ENCODE assay signal across 8 cellular contexts in the genomic region with DNA sequence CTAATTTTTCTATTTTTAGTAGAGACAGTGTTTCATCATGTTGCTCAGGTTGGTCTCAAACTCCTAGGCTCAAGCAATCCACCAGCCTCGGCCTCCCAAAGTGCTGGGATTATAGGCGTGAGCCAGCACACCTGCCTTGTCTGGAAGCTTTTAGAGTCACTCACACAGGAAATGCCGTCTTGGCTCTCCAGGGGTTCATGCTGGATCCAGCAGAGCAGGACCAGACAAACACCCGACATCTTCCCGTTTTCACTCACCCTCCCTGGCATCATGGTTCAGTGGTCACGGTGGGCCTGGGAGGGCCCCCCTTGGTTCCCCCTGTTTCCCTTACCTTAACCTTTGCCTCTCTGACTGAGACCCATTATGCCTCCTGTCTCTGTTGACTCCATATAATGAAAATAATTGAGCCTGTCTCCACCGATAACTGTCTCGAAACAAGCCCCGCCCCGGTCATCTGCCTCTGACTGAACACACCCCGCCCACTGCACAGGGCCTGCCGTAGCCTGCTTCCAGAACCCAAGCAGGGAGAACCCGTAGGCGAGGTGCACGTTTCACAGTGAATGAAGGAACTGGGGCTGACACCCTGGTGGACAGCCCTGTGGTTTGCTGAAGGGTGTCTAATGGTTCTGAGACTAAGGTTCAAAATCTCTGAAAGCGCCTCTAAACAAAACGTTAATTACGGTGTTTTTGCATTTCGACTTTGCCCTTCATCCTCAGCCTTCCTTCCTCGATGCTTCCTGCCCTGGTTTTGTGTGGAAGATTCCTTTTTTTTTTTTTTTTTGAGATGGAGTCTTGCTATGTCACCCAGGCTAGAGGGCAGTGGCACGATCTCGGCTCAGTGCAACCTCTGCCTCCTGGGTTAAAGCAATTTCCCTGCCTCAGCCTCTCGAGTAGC. TPM values are rescaled to one million over a fixed set of nuclear protein-coding genes. Genes with fewer than 3 reads are reported as not detected.
DNase-seq lines count a peak whose midpoint lies in the region; ATAC-seq, FAIRE-seq and TF ChIP-seq lines count a peak whose summit lies in the region.

No MANE protein-coding gene starts in this region.

- no peaks in the 10 kb centered on the region for H3K9me3 ChIP-seq in Karpas-422 (ENCODE audit: low read length)
- H3K9me3 ChIP-seq in endothelial cell of umbilical vein (replicated peaks; ENCODE audit: control insufficient read depth, insufficient read depth, low read length) = no peaks in the 10 kb centered on the region
- H3K9me3 ChIP-seq in skeletal muscle satellite cell (replicated peaks; ENCODE audit: low read length) = no peaks in the 10 kb centered on the region
- no peaks in the 10 kb centered on the region for H3K9me3 ChIP-seq in small intestine (ENCODE audit: control insufficient read depth, low read depth)

- H4K20me1 ChIP-seq in Karpas-422 (ENCODE audit: insufficient read depth, low read depth, low read length) (no peaks in the 10 kb centered on the region), endothelial cell of umbilical vein (replicated peaks; ENCODE audit: control insufficient read depth, extremely low read depth, insufficient read depth, low read length) (no peaks in the 10 kb centered on the region)

- H3K79me2 ChIP-seq in Karpas-422 (ENCODE audit: low read length) = no peaks in the 10 kb centered on the region
- H3K79me2 ChIP-seq in endothelial cell of umbilical vein (ENCODE audit: control insufficient read depth, insufficient read depth, low read length) = no peaks in the 10 kb centered on the region

- dilution Hi-C loops in endothelial cell of umbilical vein (cut with MboI; ENCODE audit: extremely low pct_ligation_motif_present, low sequenced_read_pairs) = no loop called here

- H3K9me1 ChIP-seq in endothelial cell of umbilical vein (replicated peaks; ENCODE audit: control insufficient read depth, extremely low read depth, insufficient read depth, low read length) = no peaks in the 10 kb centered on the region

- WGBS in small intestine, 3 donors = 68 to 78% (median 71%) methylated on average over 23 of the region's 23 CpGs

- intact Hi-C loops in endothelial cell of umbilical vein (cut with micrococcal nuclease) = no loop called here

- CTCF ChIA-PET in endothelial cell of umbilical vein (lab: Charles Lee) = interaction anchor here (1.3 kb wide), 1 partner anchor 11 kb away, joined by 4 read pairs; no protein-coding TSS in a partner anchor

- TF ChIP-seq POLR2A in endothelial cell of umbilical vein (IDR thresholded peaks at IDR 0.05; ENCODE audit: low read depth, low read length) = no peak

- H3K4me1 ChIP-seq in Karpas-422 (ENCODE audit: low read length) (peaks cover 6% of the 10 kb centered on the region), endothelial cell of umbilical vein (ENCODE audit: control insufficient read depth, extremely low read depth, insufficient read depth, low read length) (peaks cover 25% of the 10 kb centered on the region), skeletal muscle satellite cell (ENCODE audit: control insufficient read depth, insufficient read depth, low read length) (peaks cover 45% of the 10 kb centered on the region), small intestine (ENCODE audit: control insufficient read depth in 2 of 2, insufficient read depth in 1 of 2, low read depth in 1 of 2, low read length in 1 of 2) (peaks cover 0 to 5% of the 10 kb centered on the region in 2 donors)

- no peak overlapping the region for H3K9ac ChIP-seq in Karpas-422 (ENCODE audit: low read length)
- no peak overlapping the region for H3K9ac ChIP-seq in endothelial cell of umbilical vein (replicated peaks; ENCODE audit: extremely low read depth, insufficient read depth, low read length)
- H3K9ac ChIP-seq in skeletal muscle satellite cell (ENCODE audit: low read depth, low read length) = peak overlapping the region; percentile 70

- H3K27ac ChIP-seq in Karpas-422 (ENCODE audit: low read length) (no peak overlapping the region), endothelial cell of umbilical vein (ENCODE audit: insufficient read depth, low read depth, low read length) (no peak overlapping the region), small intestine (ENCODE audit: low read depth in 1 of 2, low read length in 1 of 2) (peak overlapping the region in 1 of 2 donors; percentile 37)

- no peaks in the 10 kb centered on the region for H3K36me3 ChIP-seq in Karpas-422 (ENCODE audit: insufficient read depth, low read length)
- H3K36me3 ChIP-seq in endothelial cell of umbilical vein (ENCODE audit: control insufficient read depth in 2 of 2, extremely low read depth in 1 of 2, insufficient read depth in 2 of 2, low read length in 2 of 2) = no peaks in the 10 kb centered on the region
- no peaks in the 10 kb centered on the region for H3K36me3 ChIP-seq in skeletal muscle satellite cell (ENCODE audit: insufficient read depth, low read length)
- H3K36me3 ChIP-seq in small intestine (ENCODE audit: control insufficient read depth in 2 of 2, insufficient read depth in 2 of 2, low read length in 2 of 2) = no peaks in the 10 kb centered on the region

- ATAC-seq in GM19463 (IDR thresholded peaks at IDR 0.05; ENCODE audit: unreplicated experiment) = peak; percentile 74
- ATAC-seq in stimulated activated naive CD8-positive, alpha-beta T cell treated with anti-CD3 and anti-CD28 coated beads, Interleukin-15, Interleukin-2, amounts not matched to agents 100 U/mL and 50 U/mL, for 24 hours = no peak

- POLR2A ChIA-PET in endothelial cell of umbilical vein (lab: Charles Lee) = no interaction called here

- H3K27me3 ChIP-seq in Karpas-422 (ENCODE audit: low read length) (no peaks in the 10 kb centered on the region), endothelial cell of umbilical vein (ENCODE audit: control insufficient read depth in 2 of 2, insufficient read depth in 2 of 2, low read length in 2 of 2) (no peaks in the 10 kb centered on the region), skeletal muscle satellite cell (ENCODE audit: control insufficient read depth, insufficient read depth, low read length) (no peaks in the 10 kb centered on the region), small intestine (ENCODE audit: control insufficient read depth in 2 of 2, insufficient read depth in 2 of 2, low read length in 2 of 2) (no peaks in the 10 kb centered on the region)

- BruUV-seq in endothelial cell of umbilical vein (replicated peaks; lab: Mats Ljungman, UMichigan) = no TSS peak

- no peak for TF ChIP-seq CTCF in endothelial cell of umbilical vein (IDR thresholded peaks at IDR 0.05; ENCODE audit: extremely low read depth in 1 of 2, insufficient read depth in 1 of 2, low read depth in 1 of 2, low read length in 2 of 2)

- H2AFZ ChIP-seq in Karpas-422 (ENCODE audit: low read length) = peak overlapping the region; percentile 89
- no peak overlapping the region for H2AFZ ChIP-seq in endothelial cell of umbilical vein (ENCODE audit: low read depth, low read length)

- H3K4me3 ChIP-seq in Karpas-422 (ENCODE audit: low read length) = peak overlapping the region; percentile 40; the same call in 1 of the 2 replicates
- no peak overlapping the region for H3K4me3 ChIP-seq in endothelial cell of umbilical vein (replicated peaks in 1 of 3; ENCODE audit: insufficient read depth in 1 of 3, low read depth in 1 of 3, low read length in 3 of 3)
- H3K4me3 ChIP-seq in skeletal muscle satellite cell (ENCODE audit: low read length) = peak overlapping the region; percentile 63
- no peak overlapping the region for H3K4me3 ChIP-seq in small intestine (ENCODE audit: low read depth in 1 of 2, low read length in 2 of 2)

- DNase-seq in Karpas-422 (no peak), endothelial cell of umbilical vein (ENCODE audit: low read depth, low spot score) (no peak), small intestine (no peak), UCSD-AML1 (lab: John Stamatoyannopoulos, UW; ENCODE audit: unreplicated experiment) (no peak)
- DNase-seq in central memory CD4-positive, alpha-beta T cell = no peak
- no peak for DNase-seq in stimulated activated naive CD8-positive, alpha-beta T cell treated with anti-CD3 and anti-CD28 coated beads, Interleukin-15, Interleukin-2, amounts not matched to agents 100 U/mL and 50 U/mL, for 24 hours

- peak overlapping the region; percentile 50 for H3K4me2 ChIP-seq in Karpas-422 (ENCODE audit: low read depth, low read length, poor library complexity, severe bottlenecking)
- H3K4me2 ChIP-seq in endothelial cell of umbilical vein (ENCODE audit: insufficient read depth, low read length) = no peak overlapping the region
- H3K4me2 ChIP-seq in skeletal muscle satellite cell (ENCODE audit: low read length) = peak overlapping the region; percentile 77

- FAIRE-seq in endothelial cell of umbilical vein (lab: Jason Lieb, UNC) (peak; percentile 50), small intestine (lab: Jason Lieb, UNC) (no peak)

- no peaks in the 10 kb centered on the region for H3K9me2 ChIP-seq in Karpas-422 (replicated peaks; ENCODE audit: insufficient read depth, low read length)

TF ChIP-seq in endothelial cell of umbilical vein, 7 proteins besides CTCF, POLR2A, EP300 and RAD21:
- TF ChIP-seq JUN (IDR thresholded peaks at IDR 0.05; ENCODE audit: borderline replicate concordance, insufficient read depth, insufficient read length, low read depth) (no peak), POLR2AphosphoS5 (IDR thresholded peaks at IDR 0.05; ENCODE audit: insufficient read depth, low read depth, low read length) (no peak), EZH2 (IDR thresholded peaks at IDR 0.05; ENCODE audit: borderline replicate concordance, low read depth, low read length, severe bottlenecking) (no peak), FOS (IDR thresholded peaks at IDR 0.05; ENCODE audit: borderline replicate concordance, insufficient read depth, low read length) (no peak), MAX (IDR thresholded peaks at IDR 0.05; ENCODE audit: insufficient read depth, insufficient read length) (no peak), GATA2 (IDR thresholded peaks at IDR 0.05; ENCODE audit: insufficient read depth, insufficient read length, low read depth, low read length) (no peak), MYC (IDR thresholded peaks at IDR 0.05; ENCODE audit: low read depth, low read length) (no peak)

RNA-seq across cellular contexts. Expression of gene SPRY4, which starts 39.7 kb away (rescaled TPM):
- total RNA-seq in Karpas-422 (2014; rRNA removed; shearing (Covaris generic); ENCODE audit: low replicate concordance) = 0.26 and 0.90 TPM in 2 replicates
- total RNA-seq in endothelial cell of umbilical vein = 33.9 and 49.5 TPM in 2 replicates
- 9.3 and 11.0 TPM in 2 replicates for polyA plus RNA-seq in endothelial cell of umbilical vein
- 5.0 and 5.8 TPM in 2 replicates for polyA plus RNA-seq in endothelial cell of umbilical vein (2011; cell fraction: cytosol; rRNA removed)
- 25.1 and 30.8 TPM in 2 replicates for polyA plus RNA-seq in endothelial cell of umbilical vein (2011; cell fraction: nucleus; rRNA removed)
- 13.8 TPM in 2 replicates for polyA plus RNA-seq in endothelial cell of umbilical vein (2012)
- polyA minus RNA-seq in endothelial cell of umbilical vein = 26.3 and 27.7 TPM in 2 replicates
- not detected for polyA minus RNA-seq in endothelial cell of umbilical vein (2011; cell fraction: cytosol; rRNA and poly(A)+ RNA removed)
- polyA minus RNA-seq in endothelial cell of umbilical vein (2011; cell fraction: nucleus; rRNA and poly(A)+ RNA removed) = 36.6 and 53.5 TPM in 2 replicates
- 29.9 and 38.5 TPM in 2 replicates for total RNA-seq in skeletal muscle satellite cell (2012; rRNA removed)
- 1 to 10 TPM; 1.4 to 7.9 (median 5.8) TPM for polyA plus RNA-seq in small intestine

Comparison
In these comparisons a context has a peak if more than half of its experiments do, and no peak if none do; other contexts are left out.
1. H3K4me3 ChIP-seq: peak in Karpas-422 (single experiment) and skeletal muscle satellite cell (single experiment); none in endothelial cell of umbilical vein (0 of 3) and small intestine (0 of 2).
2. RNA of gene SPRY4, which starts 39.7 kb away (total RNA-seq): 33.9 to 49.5 TPM in endothelial cell of umbilical vein; 0.26 to 0.90 TPM in Karpas-422; every median in the first group is over 10 times any median in the second.